8 cellular contexts compared by ENCODE assay signal in genomic region chr10:58334817-58335305, GRCh38. TPM values are rescaled to one million over a fixed set of nuclear protein-coding genes. Genes with fewer than 3 reads are reported as not detected.
DNase-seq lines count a peak whose midpoint lies in the region; ATAC-seq and TF ChIP-seq lines count a peak whose summit lies in the region.

Gene UBE2D1 (plus strand): TSS chr10:58335006. CDS start chr10:58335202, 196 bp downstream.

- no peaks in the 10 kb centered on the region for H3K9me3 Mint-ChIP-seq in neural progenitor cell

- H3K9me3 ChIP-seq in neural progenitor cell (ENCODE audit: low read depth) (no peaks in the 10 kb centered on the region), subcutaneous abdominal adipose tissue (ENCODE audit: control insufficient read depth in 5 of 5, low read length in 5 of 5) (no peaks in the 10 kb centered on the region)

- H3K36me3 Mint-ChIP-seq in neural progenitor cell, result peaks cover 5% of the 10 kb centered on the region

- peaks cover 30% of the 10 kb centered on the region for H4K20me1 ChIP-seq in neural progenitor cell (ENCODE audit: low read depth)

- peak within 1 kb of the TSS; percentile 79 for H3K4me2 ChIP-seq in neural progenitor cell

- H3K27ac ChIP-seq in foreskin keratinocyte (peak within 1 kb of the TSS; percentile 23), neural progenitor cell (no peak within 1 kb of the TSS), subcutaneous abdominal adipose tissue (ENCODE audit: low read depth, low read length) (peak within 1 kb of the TSS; percentile 78)

- peak within 1 kb of the TSS; percentile 84 for H3K27ac Mint-ChIP-seq in neural progenitor cell

- H3K4me1 Mint-ChIP-seq in neural progenitor cell, result peaks cover 17% of the 10 kb centered on the region

- H3K9ac ChIP-seq in neural progenitor cell (peak within 1 kb of the TSS; percentile 49), subcutaneous abdominal adipose tissue (ENCODE audit: low read length in 5 of 5) (peak within 1 kb of the TSS; percentile 57 to 87 (median 84))

- peak within 1 kb of the TSS; percentile 99 for H3K4me3 Mint-ChIP-seq in neural progenitor cell

- ATAC-seq in GM21723 (IDR thresholded peaks at IDR 0.05; ENCODE audit: unreplicated experiment), result peak; percentile 97
- peak; percentile 94 for ATAC-seq in foreskin keratinocyte

- H3K27me3 Mint-ChIP-seq in neural progenitor cell (ENCODE audit: insufficient read depth, low read depth), result peaks cover 5% of the 10 kb centered on the region

- no peaks in the 10 kb centered on the region for H3F3A ChIP-seq in neural progenitor cell (ENCODE audit: low read depth)

- H3K4me3 ChIP-seq in neural progenitor cell (peak within 1 kb of the TSS; percentile 91), subcutaneous abdominal adipose tissue (ENCODE audit: low read depth in 1 of 5, low read length in 5 of 5) (peak within 1 kb of the TSS; percentile 78 to 91 (median 86))

- H3K36me3 ChIP-seq in neural progenitor cell, result no peaks in the 10 kb centered on the region
- no peaks in the 10 kb centered on the region for H3K36me3 ChIP-seq in subcutaneous abdominal adipose tissue (ENCODE audit: control insufficient read depth in 5 of 5, insufficient read depth in 5 of 5, low read length in 5 of 5)

- H3K4me1 ChIP-seq in foreskin keratinocyte (no peaks in the 10 kb centered on the region), neural progenitor cell (peaks cover 4% of the 10 kb centered on the region), subcutaneous abdominal adipose tissue (ENCODE audit: control insufficient read depth in 5 of 5, insufficient read depth in 5 of 5, low read length in 5 of 5) (peaks cover 0 to 19% (median 13%) of the 10 kb centered on the region in 5 donors)

- H3K79me2 ChIP-seq in neural progenitor cell (ENCODE audit: low read depth), result peaks cover 50% of the 10 kb centered on the region

- peak; percentile 80 for DNase-seq in Daoy (ENCODE audit: low read depth)
- peak; percentile 25 for DNase-seq in KG1 (lab: John Stamatoyannopoulos, UW)
- peak; percentile 34 for DNase-seq in SHP77 treated with DMSO at 0.1 percent for 48 hours (lab: John Stamatoyannopoulos, UW)
- peak; percentile 76 for DNase-seq in activated gamma-delta T cell treated with Interleukin-2 at 50 U/mL for 16 hours
- DNase-seq in foreskin keratinocyte, result peak; percentile 29 to 60
- DNase-seq in neural progenitor cell (ENCODE audit: low spot score), result peak; percentile 84

- H3K27me3 ChIP-seq in foreskin keratinocyte (peaks cover 6% of the 10 kb centered on the region), neural progenitor cell (no peaks in the 10 kb centered on the region), subcutaneous abdominal adipose tissue (ENCODE audit: control insufficient read depth in 5 of 5, insufficient read depth in 4 of 5, low read length in 5 of 5) (no peaks in the 10 kb centered on the region)

- TF ChIP-seq CTCF in foreskin keratinocyte (conservative IDR thresholded peaks at IDR 0.05) (no peak), neural progenitor cell (IDR thresholded peaks at IDR 0.05) (peak; percentile 51)

- H2AFZ ChIP-seq in neural progenitor cell (replicated peaks), result peak within 1 kb of the TSS; percentile 94

RNA-seq across cellular contexts. Expression of gene UBE2D1, which starts in this region (rescaled TPM):
- 11.7 and 15.5 TPM in 2 replicates for total RNA-seq in Daoy (2014; rRNA removed; shearing (Covaris generic))
- total RNA-seq in foreskin keratinocyte, result 16.4 and 16.6 TPM in 2 replicates
- 16.3 and 19.1 TPM in 2 replicates for polyA plus RNA-seq in foreskin keratinocyte
- 38.3 and 56.6 TPM in 2 replicates for total RNA-seq in neural progenitor cell (ENCODE audit: low replicate concordance)

Comparison
In these comparisons a context has a peak if more than half of its experiments do, and no peak if none do; other contexts are left out.
1. DNase-seq: peak in every context shown above with its lines; median percentile 84 in neural progenitor cell; 80 in Daoy; 76 in activated gamma-delta T cell treated with Interleukin-2 at 50 U/mL for 16 hours; 44 in foreskin keratinocyte; 34 in SHP77 treated with DMSO at 0.1 percent for 48 hours; 25 in KG1.